ENCODE assay signal across 18 cellular contexts in the genomic region with DNA sequence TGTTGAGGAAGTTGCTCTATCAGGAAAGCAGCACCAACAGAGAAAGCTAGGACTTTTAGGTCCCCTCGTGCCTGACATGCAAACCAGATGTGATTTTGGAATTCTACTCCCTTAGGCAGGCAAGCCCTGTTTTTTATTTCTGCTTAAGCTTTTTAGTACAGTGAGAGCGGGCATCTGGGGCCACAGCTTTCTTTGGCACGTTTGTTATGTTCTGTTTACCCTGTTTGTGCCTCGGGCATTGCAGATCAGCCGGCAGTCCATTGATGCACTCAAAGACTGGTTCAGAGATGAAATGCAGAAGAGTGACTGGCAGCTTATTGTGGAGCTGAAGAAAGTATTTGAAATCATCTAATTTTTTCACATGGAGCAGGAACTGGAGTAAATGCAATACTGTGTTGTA.
DNase-seq lines count a peak whose midpoint lies in the region; ATAC-seq and TF ChIP-seq lines count a peak whose summit lies in the region.
"Had no signal": no experiment of that assay in that cellular context is flagged by ENCODE, and none has a peak within 500 bp of the region (broad histone marks: within the 10 kb centered on the region; RNA-seq: fewer than 3 reads in every experiment).

No MANE protein-coding gene starts in this region.

- H3K79me1 ChIP-seq in trophoblast cell (ENCODE audit: low read length), result no peaks in the 10 kb centered on the region

- no peak overlapping the region for H4K91ac ChIP-seq in trophoblast cell (ENCODE audit: low read depth, low read length)

- no peak for DNase-seq in activated CD4-positive, alpha-beta T cell treated with anti-CD3 and anti-CD28 coated beads, Interleukin-2, amount 10 ng/mL, durations not matched to agents 24 days and 14 days
- no peak for DNase-seq in activated CD4-positive, alpha-beta T cell treated with anti-CD3 and anti-CD28 coated beads for 4 hours
- DNase-seq in SK-N-SH, result peak; percentile 65
- no peak for DNase-seq in epithelial cell of prostate (ENCODE audit: low read depth, low spot score)
- DNase-seq in trophoblast cell, result peak; percentile 21 to 50
- DNase-seq in WERI-Rb-1, result no peak
- DNase-seq: activated CD4-positive, alpha-beta memory T cell treated with anti-CD3 and anti-CD28 coated beads, Interleukin-2, amount 10 ng/mL, durations not matched to agents 7 days and 5 days; DMS79; erythroblast; kidney; mucosa of descending colon; NCI-H2029 treated with DMSO at 0.1 percent for 48 hours; NCI-H526; small intestine had no signal

- H3K27ac Mint-ChIP-seq in activated CD4-positive, alpha-beta T cell treated with anti-CD3 and anti-CD28 coated beads, Interleukin-2, amount 10 ng/mL, durations not matched to agents 24 days and 14 days, result peak overlapping the region; percentile 16
- H3K27ac Mint-ChIP-seq: activated CD4-positive, alpha-beta memory T cell treated with anti-CD3 and anti-CD28 coated beads, Interleukin-2, amount 10 ng/mL, durations not matched to agents 7 days and 5 days had no signal

- no peak overlapping the region for H2AK5ac ChIP-seq in trophoblast cell (ENCODE audit: low read length)

- no peak overlapping the region for H2AFZ ChIP-seq in SK-N-SH (ENCODE audit: low read depth)
- H2AFZ ChIP-seq in trophoblast cell (ENCODE audit: insufficient read depth, low read length, poor library complexity), result no peak overlapping the region

- TF ChIP-seq RAD21 in SK-N-SH (IDR thresholded peaks at IDR 0.05; ENCODE audit: low read length), result no peak

- peak overlapping the region in 1 of 2 experiments; percentile 92; a peak in 3 of 4 replicates for H3K27ac ChIP-seq in SK-N-SH (ENCODE audit: low read depth in 2 of 2, low read length in 1 of 2)
- H3K27ac ChIP-seq in epithelial cell of prostate, result peak overlapping the region; percentile 21
- no peak overlapping the region for H3K27ac ChIP-seq in trophoblast cell (ENCODE audit: low read depth, low read length)
- H3K27ac ChIP-seq in WERI-Rb-1, result no peak overlapping the region

- peaks cover 87 to 97% of the 10 kb centered on the region in 2 experiments for H3K36me3 ChIP-seq in SK-N-SH (replicated peaks in 1 of 2; ENCODE audit: control insufficient read depth in 1 of 2, insufficient read depth in 2 of 2, low read length in 1 of 2)
- H3K36me3 ChIP-seq in trophoblast cell (ENCODE audit: control insufficient read depth in 1 of 2, insufficient read depth in 2 of 2, low read length in 2 of 2), result peaks cover 28 to 55% of the 10 kb centered on the region in 2 experiments
- peaks cover 97% of the 10 kb centered on the region for H3K36me3 ChIP-seq in WERI-Rb-1

- H3K4me3 ChIP-seq in SK-N-SH (ENCODE audit: low read depth in 2 of 2, low read length in 1 of 2) (no peak overlapping the region), trophoblast cell (ENCODE audit: low read depth, low read length) (no peak overlapping the region), WERI-Rb-1 (ENCODE audit: low read depth, low read length) (no peak overlapping the region)
- H3K4me3 ChIP-seq: mucosa of descending colon had no signal

- no peaks in the 10 kb centered on the region for H4K20me1 ChIP-seq in SK-N-SH (ENCODE audit: insufficient read depth)

- POLR2A ChIA-PET in SK-N-SH (lab: Yijun Ruan, JAX), result interaction anchor here (1.5 kb wide), 1 partner anchor 62 kb away, joined by 7 read pairs; a partner anchor contains a TSS

- H2BK12ac ChIP-seq in trophoblast cell (ENCODE audit: low read length), result no peak overlapping the region

- H2BK5ac ChIP-seq in trophoblast cell (ENCODE audit: low read depth, low read length, poor library complexity), result no peak overlapping the region

- intact Hi-C loops in activated CD4-positive, alpha-beta T cell treated with anti-CD3 and anti-CD28 coated beads, Interleukin-2, amount 10 ng/mL, durations not matched to agents 24 days and 14 days (cut with micrococcal nuclease), result no loop called here

- no peak overlapping the region for H3K14ac ChIP-seq in trophoblast cell (ENCODE audit: low read length)

- H3K18ac ChIP-seq in trophoblast cell (ENCODE audit: low read length), result no peak overlapping the region

- no peaks in the 10 kb centered on the region for H3K27me3 ChIP-seq in SK-N-SH (ENCODE audit: insufficient read depth)
- H3K27me3 ChIP-seq in trophoblast cell (ENCODE audit: insufficient read depth, low read length), result no peaks in the 10 kb centered on the region
- H3K27me3 ChIP-seq in WERI-Rb-1 (ENCODE audit: insufficient read depth, low read depth, severe bottlenecking), result no peaks in the 10 kb centered on the region

- CTCF ChIA-PET in SK-N-SH (lab: Yijun Ruan, JAX), result interaction anchor here (0.6 to 1.4 kb wide), 5 partner anchors 16 to 99 kb away, joined by 3 to 7 read pairs (median 3); a partner anchor contains a TSS

- peaks cover 4% of the 10 kb centered on the region for H3K4me1 Mint-ChIP-seq in activated CD4-positive, alpha-beta T cell treated with anti-CD3 and anti-CD28 coated beads, Interleukin-2, amount 10 ng/mL, durations not matched to agents 24 days and 14 days
- H3K4me1 Mint-ChIP-seq: activated CD4-positive, alpha-beta memory T cell treated with anti-CD3 and anti-CD28 coated beads, Interleukin-2, amount 10 ng/mL, durations not matched to agents 7 days and 5 days; CD14-positive monocyte had no signal

- 61% methylated on average over 5 of the region's 5 CpGs for WGBS in SK-N-SH (ENCODE audit: low lambda C conversion rate)
- WGBS in trophoblast cell (ENCODE audit: extremely low coverage, insufficient coverage, insufficient read length), result no CpG with 5 or more reads among the region's 5 CpGs

- H3K4me1 ChIP-seq in SK-N-SH (ENCODE audit: control insufficient read depth in 1 of 2, insufficient read depth in 2 of 2, low read depth in 1 of 2, low read length in 1 of 2) (peaks cover 0 to 28% of the 10 kb centered on the region in 2 experiments; a peak in 2 of 4 replicates), trophoblast cell (ENCODE audit: control insufficient read depth in 1 of 2, insufficient read depth in 2 of 2, low read length in 2 of 2) (peaks cover 2% of the 10 kb centered on the region in 2 experiments)

- H3K9ac ChIP-seq in SK-N-SH, result no peak overlapping the region
- H3K9ac ChIP-seq in trophoblast cell (ENCODE audit: low read length), result no peak overlapping the region

- no peak overlapping the region for H3K4me3 Mint-ChIP-seq in activated CD4-positive, alpha-beta T cell treated with anti-CD3 and anti-CD28 coated beads, Interleukin-2, amount 10 ng/mL, durations not matched to agents 24 days and 14 days
- H3K4me3 Mint-ChIP-seq: activated CD4-positive, alpha-beta memory T cell treated with anti-CD3 and anti-CD28 coated beads, Interleukin-2, amount 10 ng/mL, durations not matched to agents 7 days and 5 days; activated T-helper 17 cell treated with anti-CD3 and anti-CD28 coated beads, Interleukin-2, amount 50 U/mL, for 72 hours; CD14-positive monocyte had no signal

- H3K79me2 ChIP-seq in SK-N-SH (ENCODE audit: insufficient read depth) (no peaks in the 10 kb centered on the region), trophoblast cell (ENCODE audit: control insufficient read depth, insufficient read depth, low read length, poor library complexity) (no peaks in the 10 kb centered on the region)

- no peak overlapping the region for H3K23ac ChIP-seq in trophoblast cell (ENCODE audit: low read length)

- H3K27me3 Mint-ChIP-seq in activated CD4-positive, alpha-beta T cell treated with anti-CD3 and anti-CD28 coated beads, Interleukin-2, amount 10 ng/mL, durations not matched to agents 24 days and 14 days, result no peaks in the 10 kb centered on the region
- H3K27me3 Mint-ChIP-seq: activated CD4-positive, alpha-beta memory T cell treated with anti-CD3 and anti-CD28 coated beads, Interleukin-2, amount 10 ng/mL, durations not matched to agents 7 days and 5 days; activated T-helper 17 cell treated with anti-CD3 and anti-CD28 coated beads, Interleukin-2, amount 50 U/mL, for 72 hours had no signal

- no peak overlapping the region for H3K4ac ChIP-seq in trophoblast cell (ENCODE audit: low read depth, low read length)

- H2BK120ac ChIP-seq in trophoblast cell (ENCODE audit: insufficient read depth, low read length, poor library complexity), result no peak overlapping the region

- no peak overlapping the region for H4K12ac ChIP-seq in trophoblast cell (ENCODE audit: low read depth, low read length)

- H3K9me2 ChIP-seq in SK-N-SH, result no peaks in the 10 kb centered on the region

- H3K36me3 Mint-ChIP-seq in activated CD4-positive, alpha-beta T cell treated with anti-CD3 and anti-CD28 coated beads, Interleukin-2, amount 10 ng/mL, durations not matched to agents 24 days and 14 days (ENCODE audit: low read depth), result peaks cover 68% of the 10 kb centered on the region

- no peaks in the 10 kb centered on the region for H3K9me3 ChIP-seq in SK-N-SH
- no peaks in the 10 kb centered on the region for H3K9me3 ChIP-seq in trophoblast cell (ENCODE audit: insufficient read depth, low read depth, low read length)
- H3K9me3 ChIP-seq in WERI-Rb-1 (ENCODE audit: severe bottlenecking), result no peaks in the 10 kb centered on the region
- H3K9me3 ChIP-seq: mucosa of descending colon had no signal

- peak in 1 of 2 experiments; percentile 69; a peak in 1 of 4 replicates for TF ChIP-seq EP300 in SK-N-SH (IDR thresholded peaks at IDR 0.05; ENCODE audit: borderline replicate concordance in 1 of 2, low read depth in 1 of 2, low read length in 1 of 2)

- H3K9me3 Mint-ChIP-seq in activated CD4-positive, alpha-beta T cell treated with anti-CD3 and anti-CD28 coated beads, Interleukin-2, amount 10 ng/mL, durations not matched to agents 24 days and 14 days, result no peaks in the 10 kb centered on the region
- H3K9me3 Mint-ChIP-seq: activated CD4-positive, alpha-beta memory T cell treated with anti-CD3 and anti-CD28 coated beads, Interleukin-2, amount 10 ng/mL, durations not matched to agents 7 days and 5 days; activated T-helper 17 cell treated with anti-CD3 and anti-CD28 coated beads, Interleukin-2, amount 50 U/mL, for 72 hours; CD14-positive monocyte had no signal

- ATAC-seq in HG03196 (IDR thresholded peaks at IDR 0.05; ENCODE audit: unreplicated experiment) (no peak), HG03520 (IDR thresholded peaks at IDR 0.05; ENCODE audit: unreplicated experiment) (no peak)
- ATAC-seq: activated T-helper 17 cell treated with anti-CD3 and anti-CD28 coated beads, Interleukin-2, amount 50 U/mL, for 72 hours; mucosa of descending colon had no signal

- no peak overlapping the region for H4K8ac ChIP-seq in trophoblast cell (ENCODE audit: low read depth, low read length)

- H3F3A ChIP-seq in SK-N-SH (replicated peaks; ENCODE audit: insufficient read depth), result peaks cover 36% of the 10 kb centered on the region

- TF ChIP-seq CTCF in SK-N-SH (IDR thresholded peaks at IDR 0.05) (no peak), WERI-Rb-1 (IDR thresholded peaks at IDR 0.05; ENCODE audit: low read depth, low read length) (no peak)

- H3K4me2 ChIP-seq in SK-N-SH (no peak overlapping the region), trophoblast cell (ENCODE audit: low read length) (no peak overlapping the region)

Comparison
In these comparisons a context has a peak if more than half of its experiments do, and no peak if none do; other contexts are left out.
1. DNase-seq: peak in SK-N-SH (single experiment) and trophoblast cell (2 of 2); none in activated CD4-positive, alpha-beta T cell treated with anti-CD3 and anti-CD28 coated beads, Interleukin-2, amount 10 ng/mL, durations not matched to agents 24 days and 14 days (single experiment), activated CD4-positive, alpha-beta T cell treated with anti-CD3 and anti-CD28 coated beads for 4 hours (0 of 2), epithelial cell of prostate (single experiment) and WERI-Rb-1 (single experiment).